Comparison of ENCODE assay signal across 1 cellular context in genomic region chr6:39330057-39330456, GRCh38.
TF ChIP-seq lines count a peak whose summit lies in the region.

No MANE protein-coding gene starts in this region.

TF ChIP-seq in GM12878, 131 proteins besides CTCF, POLR2A, EP300 and RAD21:
- TF ChIP-seq IRF4 (IDR thresholded peaks at IDR 0.05; ENCODE audit: low read depth, low read length) (peak; percentile 62; the same call in 1 of the 2 replicates), SPI1 (IDR thresholded peaks at IDR 0.05; ENCODE audit: borderline replicate concordance, insufficient read depth, low read depth, low read length) (peak; percentile 95), SKIL (IDR thresholded peaks at IDR 0.05; ENCODE audit: low read depth, poor library complexity, severe bottlenecking) (no peak)
TF ChIP-seq in GM12878: peak in this region for 2.
